22 cellular contexts compared by ENCODE assay signal in genomic region chr20:31785089-31785488, GRCh38. TPM values are rescaled to one million over a fixed set of nuclear protein-coding genes. Genes with fewer than 3 reads are reported as not detected.
"Had no signal": no experiment of that assay in that cellular context is flagged by ENCODE, and none has a peak within 500 bp of the region (broad histone marks: within the 10 kb centered on the region; RNA-seq: fewer than 3 reads in every experiment).

No MANE protein-coding gene starts in this region.

- H3K9ac ChIP-seq: KMS-11 had no signal

- ATAC-seq: HepG2, Right ventricle myocardium inferior, SK-N-SH treated with all-trans-retinoic acid at 6 μM for 48 hours had no signal

- DNase-seq: IMR-90, MV-4-11, NCI-H1048, NCI-H1105, NCI-H1417, NCI-H1436 treated with DMSO at 0.1 percent for 48 hours, NCI-H1694 treated with DMSO at 0.1 percent for 48 hours, NCI-H1930, NCI-H2081, NCI-H2107, NCI-H2227 treated with DMSO at 0.1 percent for 48 hours, NCI-H510A, NCI-H524 treated with DMSO at 0.1 percent for 48 hours, NCI-H69, NCI-H774, Peyer's patch, SHP77 treated with DMSO at 0.1 percent for 48 hours, SJCRH30 had no signal

- H3K4me1 ChIP-seq: Peyer's patch, SJCRH30 had no signal

- H3K27me3 ChIP-seq: Peyer's patch, SJCRH30 had no signal

- H3K27ac ChIP-seq: KMS-11, Peyer's patch, SJCRH30 had no signal

- H3K36me3 ChIP-seq: Peyer's patch had no signal

- H3K4me3 ChIP-seq: Peyer's patch, SJCRH30 had no signal

- H3K4me2 ChIP-seq: KMS-11 had no signal

- H3K9me3 ChIP-seq: Peyer's patch, SJCRH30 had no signal

RNA-seq across cellular contexts. Expression of gene MYLK2, which starts 34.1 kb away (rescaled TPM):
- polyA plus RNA-seq: HepG2 had no signal
